In genomic region chr12:25690996-25691864, GRCh38 we compare ENCODE assay signal across 26 cellular contexts.
A peak's percentile ranks its signal among the peaks of the same experiment; 100 is the strongest.
DNase-seq lines count a peak whose midpoint lies in the region; ATAC-seq and TF ChIP-seq lines count a peak whose summit lies in the region.
"Had no signal": no experiment of that assay in that cellular context is flagged by ENCODE, and none has a peak within 500 bp of the region (broad histone marks: within the 10 kb centered on the region; RNA-seq: fewer than 3 reads in every experiment).

No MANE protein-coding gene starts in this region.

- peaks cover 4% of the 10 kb centered on the region for H3K9me3 Mint-ChIP-seq in mesothelial cell of epicardium
- H3K9me3 Mint-ChIP-seq in activated CD4-positive, alpha-beta T cell treated with anti-CD3 and anti-CD28 coated beads for 36 hours (ENCODE audit: low read depth), result peaks cover 4% of the 10 kb centered on the region
- H3K9me3 Mint-ChIP-seq: activated naive CD4-positive, alpha-beta T cell treated with anti-CD3 and anti-CD28 coated beads for 36 hours; natural killer cell had no signal

- peak; percentile 18 for DNase-seq in GDM1 (lab: John Stamatoyannopoulos, UW)
- DNase-seq in MV-4-11 (lab: John Stamatoyannopoulos, UW), result peak; percentile 22
- DNase-seq in dermis blood vessel endothelial cell, result peak; percentile 38
- DNase-seq in mesothelial cell of epicardium (ENCODE audit: low spot score in 2 of 2, unreplicated experiment in 2 of 2), result no peak
- DNase-seq in activated CD4-positive, alpha-beta T cell treated with anti-CD3 and anti-CD28 coated beads, Interleukin-2, amount 50 U/mL, for 4 hours, result no peak
- DNase-seq in activated CD8-positive, alpha-beta memory T cell treated with anti-CD3 and anti-CD28 coated beads, Interleukin-2, amount 50 U/mL, for 4 hours, result no peak
- no peak for DNase-seq in activated CD4-positive, alpha-beta T cell treated with anti-CD3 and anti-CD28 coated beads for 36 hours
- DNase-seq: activated CD4-positive, alpha-beta T cell treated with anti-CD3 and anti-CD28 coated beads, Interleukin-2, amount 50 U/mL, for 1 hour; activated naive CD4-positive, alpha-beta T cell treated with anti-CD3 and anti-CD28 coated beads for 36 hours; BE2C; DMS53; effector memory CD8-positive, alpha-beta T cell; HCEC 1CT; hypothalamus; left ventricle myocardium superior; natural killer cell; NCI-H146; NCI-H2107; NCI-H446; NCI-H82; pancreas; SW 1271; T1000; transverse colon had no signal

- CTCF ChIA-PET in activated CD4-positive, alpha-beta T cell treated with anti-CD3 and anti-CD28 coated beads for 36 hours (lab: Charles Lee), result no interaction called here

- H3K27ac Mint-ChIP-seq in mesothelial cell of epicardium, result peak overlapping the region; percentile 87
- H3K27ac Mint-ChIP-seq in activated CD4-positive, alpha-beta T cell treated with anti-CD3 and anti-CD28 coated beads for 36 hours, result no peak overlapping the region
- H3K27ac Mint-ChIP-seq: activated naive CD4-positive, alpha-beta T cell treated with anti-CD3 and anti-CD28 coated beads for 36 hours; activated T-helper 1 cell treated with anti-CD3 and anti-CD28 coated beads, Interleukin-12 subunit alpha, Interleukin-12 subunit beta, Interleukin-2, Interleukin-4 antibody, amounts not matched to agents 30 ng/mL and 10 ng/mL and 1 ng/mL, durations not matched to agents 14 hours and 24 hours and 36 hours; effector memory CD8-positive, alpha-beta T cell; natural killer cell had no signal

- intact Hi-C loops in activated CD4-positive, alpha-beta T cell treated with anti-CD3 and anti-CD28 coated beads for 36 hours (cut with DNase I, micrococcal nuclease), result no loop called here

- no peaks in the 10 kb centered on the region for H3K36me3 Mint-ChIP-seq in mesothelial cell of epicardium
- no peaks in the 10 kb centered on the region for H3K36me3 Mint-ChIP-seq in activated CD4-positive, alpha-beta T cell treated with anti-CD3 and anti-CD28 coated beads for 36 hours (ENCODE audit: low read depth)
- H3K36me3 Mint-ChIP-seq: natural killer cell had no signal

- peaks cover 65% of the 10 kb centered on the region for H3K4me1 Mint-ChIP-seq in mesothelial cell of epicardium
- H3K4me1 Mint-ChIP-seq in activated CD4-positive, alpha-beta T cell treated with anti-CD3 and anti-CD28 coated beads for 36 hours, result no peaks in the 10 kb centered on the region
- H3K4me1 Mint-ChIP-seq: natural killer cell had no signal

- TF ChIP-seq CTCF in mesothelial cell of epicardium (IDR thresholded peaks at IDR 0.05; ENCODE audit: unreplicated experiment), result no peak

- H3K4me3 Mint-ChIP-seq in mesothelial cell of epicardium, result no peak overlapping the region
- H3K4me3 Mint-ChIP-seq in activated CD4-positive, alpha-beta T cell treated with anti-CD3 and anti-CD28 coated beads for 36 hours, result no peak overlapping the region
- H3K4me3 Mint-ChIP-seq: activated naive CD4-positive, alpha-beta T cell treated with anti-CD3 and anti-CD28 coated beads for 36 hours; activated T-helper 1 cell treated with anti-CD3 and anti-CD28 coated beads, Interleukin-12 subunit alpha, Interleukin-12 subunit beta, Interleukin-2, Interleukin-4 antibody, amounts not matched to agents 30 ng/mL and 10 ng/mL and 1 ng/mL, durations not matched to agents 14 hours and 24 hours and 36 hours; effector memory CD8-positive, alpha-beta T cell; natural killer cell had no signal

- POLR2A ChIA-PET in activated CD4-positive, alpha-beta T cell treated with anti-CD3 and anti-CD28 coated beads for 36 hours (lab: Charles Lee), result no interaction called here

- H3K27me3 Mint-ChIP-seq in mesothelial cell of epicardium (ENCODE audit: low read depth), result no peaks in the 10 kb centered on the region
- no peaks in the 10 kb centered on the region for H3K27me3 Mint-ChIP-seq in activated CD4-positive, alpha-beta T cell treated with anti-CD3 and anti-CD28 coated beads for 36 hours
- H3K27me3 Mint-ChIP-seq: effector memory CD8-positive, alpha-beta T cell had no signal

- no peak for ATAC-seq in GM19452 (IDR thresholded peaks at IDR 0.05; ENCODE audit: unreplicated experiment)
- ATAC-seq in activated CD4-positive, alpha-beta T cell treated with anti-CD3 and anti-CD28 coated beads for 36 hours, result no peak
- ATAC-seq: effector memory CD8-positive, alpha-beta T cell; natural killer cell; pancreas had no signal

Comparison
In these comparisons a context has a peak if more than half of its experiments do, and no peak if none do; other contexts are left out.
1. DNase-seq: peak in GDM1 (single experiment), MV-4-11 (single experiment) and dermis blood vessel endothelial cell (single experiment); none in mesothelial cell of epicardium (0 of 2), activated CD4-positive, alpha-beta T cell treated with anti-CD3 and anti-CD28 coated beads, Interleukin-2, amount 50 U/mL, for 4 hours (0 of 2), activated CD8-positive, alpha-beta memory T cell treated with anti-CD3 and anti-CD28 coated beads, Interleukin-2, amount 50 U/mL, for 4 hours (single experiment) and activated CD4-positive, alpha-beta T cell treated with anti-CD3 and anti-CD28 coated beads for 36 hours (single experiment).